Comparison of ENCODE assay signal across 1 cellular context in genomic region chr7:106888204-106888603, GRCh38.
TF ChIP-seq lines count a peak whose summit lies in the region.

No MANE protein-coding gene starts in this region.

TF ChIP-seq in IMR-90, 13 proteins besides CTCF, POLR2A, EP300 and RAD21:
- TF ChIP-seq SMC3 (IDR thresholded peaks at IDR 0.05; ENCODE audit: low read depth, low read length) (no peak), USF2 (IDR thresholded peaks at IDR 0.05; ENCODE audit: low read depth, low read length) (no peak), MAFK (IDR thresholded peaks at IDR 0.05; ENCODE audit: low read depth, low read length) (no peak), FOS (IDR thresholded peaks at IDR 0.05; ENCODE audit: low read depth, low read length) (no peak), RFX5 (IDR thresholded peaks at IDR 0.05; ENCODE audit: low read depth, low read length) (no peak), BHLHE40 (IDR thresholded peaks at IDR 0.05; ENCODE audit: low read depth, low read length) (no peak), MXI1 (IDR thresholded peaks at IDR 0.05; ENCODE audit: borderline replicate concordance, low read depth, low read length) (no peak), NFE2L2 (IDR thresholded peaks at IDR 0.05; ENCODE audit: low read depth, low read length) (no peak), ELK1 (IDR thresholded peaks at IDR 0.05; ENCODE audit: borderline replicate concordance, low read depth, low read length) (no peak), CHD1 (IDR thresholded peaks at IDR 0.05; ENCODE audit: low read depth, low read length) (no peak), RCOR1 (IDR thresholded peaks at IDR 0.05; ENCODE audit: insufficient replicate concordance, low read length) (no peak), MAZ (IDR thresholded peaks at IDR 0.05; ENCODE audit: borderline replicate concordance, low read depth, low read length) (no peak), CEBPB (IDR thresholded peaks at IDR 0.05; ENCODE audit: low read depth, low read length) (no peak)
